Comparison of ENCODE assay signal across 1 cellular context in genomic region chr19:18386543-18387251, GRCh38.
TF ChIP-seq lines count a peak whose summit lies in the region.

No MANE protein-coding gene starts in this region.

TF ChIP-seq in SK-N-SH, 30 proteins besides CTCF, POLR2A, EP300 and RAD21 (continued from another document):
- TF ChIP-seq ZBTB33 (IDR thresholded peaks at IDR 0.05; ENCODE audit: borderline replicate concordance, low read depth): no peak
- TF ChIP-seq RXRA (IDR thresholded peaks at IDR 0.05; ENCODE audit: borderline replicate concordance, low read depth): no peak
- no peak for TF ChIP-seq RCOR1 (IDR thresholded peaks at IDR 0.05; ENCODE audit: low read length)
- TF ChIP-seq TCF12 (IDR thresholded peaks at IDR 0.05): no peak
- TF ChIP-seq RFX5 (IDR thresholded peaks at IDR 0.05; ENCODE audit: low read length): no peak
- no peak for TF ChIP-seq TAF1 (IDR thresholded peaks at IDR 0.05; ENCODE audit: borderline replicate concordance, low read depth, low read length)
- TF ChIP-seq FOXJ3 (CRISPR knock-in tag; IDR thresholded peaks at IDR 0.05): no peak
- no peak for TF ChIP-seq YY1 (IDR thresholded peaks at IDR 0.05; ENCODE audit: low read depth)
- no peak for TF ChIP-seq IRF3 (IDR thresholded peaks at IDR 0.05; ENCODE audit: low read depth, low read length)
- TF ChIP-seq PBX3 (IDR thresholded peaks at IDR 0.05): no peak
- no peak for TF ChIP-seq POLR2AphosphoS5 (IDR thresholded peaks at IDR 0.05; ENCODE audit: low read depth, low read length)
- TF ChIP-seq NRF1 (IDR thresholded peaks at IDR 0.05; ENCODE audit: low read depth, low read length): no peak
- no peak for TF ChIP-seq TEAD4 (IDR thresholded peaks at IDR 0.05; ENCODE audit: borderline replicate concordance, insufficient read depth)
- TF ChIP-seq CHD2 (IDR thresholded peaks at IDR 0.05; ENCODE audit: low read length, partially characterized antibody): no peak
- no peak for TF ChIP-seq FOXM1 (IDR thresholded peaks at IDR 0.05; ENCODE audit: low read depth)
